ENCODE assay signal across 9 cellular contexts in genomic region chr19:50210425-50210824, GRCh38. TPM values are rescaled to one million over a fixed set of nuclear protein-coding genes. Genes with fewer than 3 reads are reported as not detected.
"Had no signal": no experiment of that assay in that cellular context is flagged by ENCODE, and none has a peak within 500 bp of the region (broad histone marks: within the 10 kb centered on the region; RNA-seq: fewer than 3 reads in every experiment).

No MANE protein-coding gene starts in this region.

- H2AFZ ChIP-seq: GM23338 had no signal

- H3K4me2 ChIP-seq: GM23338 had no signal

- FAIRE-seq: H1, H54 had no signal

- DNase-seq: H9, HCEC 1CT, IMR-90, KBM-7 had no signal

- H3K27ac ChIP-seq: HL-60 had no signal

- H3K4me3 ChIP-seq: GM23338 had no signal

- ATAC-seq: GM23338 had no signal

RNA-seq across cellular contexts. Expression of gene MYH14, which starts 7.0 kb away (rescaled TPM):
- total RNA-seq: HT1080, IMR-90 had no signal
- polyA plus RNA-seq: IMR-90 had no signal

RNA-seq across cellular contexts. Expression of gene IZUMO2, which starts 47.3 kb away (rescaled TPM):
- total RNA-seq: H9, HT1080, IMR-90 had no signal
- polyA plus RNA-seq: IMR-90 had no signal
